Comparison of ENCODE assay signal across 16 cellular contexts in genomic region chr14:23895480-23895879, GRCh38. TPM values are rescaled to one million over a fixed set of nuclear protein-coding genes. Genes with fewer than 3 reads are reported as not detected.
DNase-seq lines count a peak whose midpoint lies in the region; ATAC-seq and TF ChIP-seq lines count a peak whose summit lies in the region.
"Had no signal": no experiment of that assay in that cellular context is flagged by ENCODE, and none has a peak within 500 bp of the region (broad histone marks: within the 10 kb centered on the region; RNA-seq: fewer than 3 reads in every experiment).

No MANE protein-coding gene starts in this region.

- TF ChIP-seq CTCF in heart left ventricle (IDR thresholded peaks at IDR 0.05) (peak in 5 of 12 donors; percentile 7 to 41 (median 34)), OCI-LY7 (conservative IDR thresholded peaks at IDR 0.05; ENCODE audit: low read length) (peak; percentile 55), esophagus muscularis mucosa (IDR thresholded peaks at IDR 0.05) (peak in 1 of 3 experiments; percentile 4), prostate gland (IDR thresholded peaks at IDR 0.05) (no peak)
- TF ChIP-seq CTCF in CD4-positive, alpha-beta T cell (IDR thresholded peaks at IDR 0.05): no peak

- H3K27me3 ChIP-seq in heart left ventricle: no peaks in the 10 kb centered on the region
- no peaks in the 10 kb centered on the region for H3K27me3 ChIP-seq in esophagus muscularis mucosa
- H3K27me3 ChIP-seq in CD4-positive, alpha-beta T cell (ENCODE audit: control insufficient read depth, insufficient read depth, low read length): no peaks in the 10 kb centered on the region
- H3K27me3 ChIP-seq in prostate gland (replicated peaks; ENCODE audit: insufficient read depth): peaks cover 2% of the 10 kb centered on the region
- H3K27me3 ChIP-seq: BLaER1 had no signal

- no peaks in the 10 kb centered on the region for H4K20me1 ChIP-seq in OCI-LY7 (ENCODE audit: insufficient read depth, low read length)
- H4K20me1 ChIP-seq: BLaER1 had no signal

- H3K36me3 Mint-ChIP-seq in CD4-positive, alpha-beta T cell (ENCODE audit: low read depth): no peaks in the 10 kb centered on the region

- no peak for TF ChIP-seq EP300 in esophagus muscularis mucosa (IDR thresholded peaks at IDR 0.05)

- H3K4me1 ChIP-seq in heart left ventricle: no peaks in the 10 kb centered on the region
- H3K4me1 ChIP-seq in OCI-LY7 (ENCODE audit: insufficient read depth, low read length, poor library complexity, severe bottlenecking): no peaks in the 10 kb centered on the region
- H3K4me1 ChIP-seq in esophagus muscularis mucosa: no peaks in the 10 kb centered on the region
- no peaks in the 10 kb centered on the region for H3K4me1 ChIP-seq in prostate gland (replicated peaks)
- H3K4me1 ChIP-seq: BLaER1, psoas muscle had no signal

- 52 to 71% (median 60%) methylated on average over 3 of the region's 3 CpGs for WGBS in heart left ventricle, 4 donors
- WGBS in esophagus muscularis mucosa: 66% methylated on average over 3 of the region's 3 CpGs
- 90% methylated on average over 3 of the region's 3 CpGs for WGBS in prostate gland

- no peak overlapping the region for H3K27ac ChIP-seq in heart left ventricle
- no peak overlapping the region for H3K27ac ChIP-seq in OCI-LY7 (ENCODE audit: low read depth, low read length, poor library complexity, severe bottlenecking)
- no peak overlapping the region for H3K27ac ChIP-seq in esophagus muscularis mucosa (replicated peaks in 1 of 4)
- H3K27ac ChIP-seq in CD4-positive, alpha-beta T cell (ENCODE audit: low read depth, low read length): no peak overlapping the region
- H3K27ac ChIP-seq in prostate gland: no peak overlapping the region
- no peak overlapping the region for H3K27ac ChIP-seq in substantia nigra (ENCODE audit: low read depth, low read length, poor library complexity, severe bottlenecking)
- H3K27ac ChIP-seq: BLaER1, psoas muscle had no signal

- H3K36me3 ChIP-seq in heart left ventricle (no peaks in the 10 kb centered on the region), OCI-LY7 (ENCODE audit: insufficient read depth, low read length) (no peaks in the 10 kb centered on the region), esophagus muscularis mucosa (no peaks in the 10 kb centered on the region), prostate gland (no peaks in the 10 kb centered on the region)
- H3K36me3 ChIP-seq: BLaER1 had no signal

- H2AFZ ChIP-seq in OCI-LY7 (ENCODE audit: low read length): no peak overlapping the region

- H3K79me2 ChIP-seq in OCI-LY7 (ENCODE audit: insufficient read depth, low read depth, low read length): no peaks in the 10 kb centered on the region

- H3K4me3 ChIP-seq in heart left ventricle (no peak overlapping the region), OCI-LY7 (ENCODE audit: low read depth, low read length, poor library complexity, severe bottlenecking) (no peak overlapping the region), esophagus muscularis mucosa (no peak overlapping the region), prostate gland (no peak overlapping the region)
- H3K4me3 ChIP-seq: BLaER1, psoas muscle had no signal

- H3K27me3 Mint-ChIP-seq in CD4-positive, alpha-beta T cell: peaks cover 41% of the 10 kb centered on the region

- no peak overlapping the region for H3K4me3 Mint-ChIP-seq in CD4-positive, alpha-beta T cell
- H3K4me3 Mint-ChIP-seq: stimulated activated naive B cell treated with anti-CD40 and anti-IgM and Interleukin-4, amounts not matched to agents 10 μg/mL and 1 μg/mL and 100 μg/mL, for 72 hours had no signal

- no peaks in the 10 kb centered on the region for H3K9me2 ChIP-seq in OCI-LY7 (ENCODE audit: insufficient read depth, low read length)

- no peak overlapping the region for H3K27ac Mint-ChIP-seq in CD4-positive, alpha-beta T cell
- H3K27ac Mint-ChIP-seq: stimulated activated naive B cell treated with anti-CD40 and anti-IgM and Interleukin-4, amounts not matched to agents 10 μg/mL and 1 μg/mL and 100 μg/mL, for 72 hours had no signal

- H3K9me3 ChIP-seq in heart left ventricle (no peaks in the 10 kb centered on the region), OCI-LY7 (ENCODE audit: low read length) (no peaks in the 10 kb centered on the region), esophagus muscularis mucosa (no peaks in the 10 kb centered on the region), prostate gland (no peaks in the 10 kb centered on the region)
- no peaks in the 10 kb centered on the region for H3K9me3 ChIP-seq in CD4-positive, alpha-beta T cell (ENCODE audit: control insufficient read depth, low read length)
- H3K9me3 ChIP-seq: psoas muscle had no signal

- no peak for TF ChIP-seq POLR2A in heart left ventricle (IDR thresholded peaks at IDR 0.05)
- TF ChIP-seq POLR2A in esophagus muscularis mucosa (IDR thresholded peaks at IDR 0.05; ENCODE audit: low read depth): no peak
- TF ChIP-seq POLR2A in prostate gland (IDR thresholded peaks at IDR 0.05): no peak

- intact Hi-C loops in left ventricle myocardium superior (cut with micrococcal nuclease) (no loop called here), heart left ventricle (cut with DNase I) (no loop called here), OCI-LY7 (cut with micrococcal nuclease; ENCODE audit: unreplicated experiment) (no loop called here), esophagus muscularis mucosa (cut with DNase I) (no loop called here), prostate gland (cut with DNase I) (no loop called here)
- intact Hi-C loops in CD4-positive, alpha-beta T cell (cut with DNase I, micrococcal nuclease): no loop called here

- BruUV-seq in OCI-LY7 (replicated peaks; lab: Mats Ljungman, UMichigan): no TSS peak

- POLR2A ChIA-PET in OCI-LY7 (lab: Charles Lee): interaction anchor here (0.7 kb wide), 1 partner anchor 16 kb away, joined by 3 read pairs; no protein-coding TSS in a partner anchor
- POLR2A ChIA-PET in CD4-positive, alpha-beta T cell (lab: Charles Lee): no interaction called here

- CTCF ChIA-PET in OCI-LY7 (lab: Charles Lee; ENCODE audit: unreplicated experiment): no interaction called here
- CTCF ChIA-PET in CD4-positive, alpha-beta T cell (lab: Charles Lee): interaction anchor here (1.1 kb wide), 1 partner anchor 35 kb away, joined by 3 read pairs; no protein-coding TSS in a partner anchor

- H3K9me3 Mint-ChIP-seq in CD4-positive, alpha-beta T cell: no peaks in the 10 kb centered on the region

- H3K4me1 Mint-ChIP-seq in CD4-positive, alpha-beta T cell (ENCODE audit: low read depth): peaks cover 4% of the 10 kb centered on the region
- H3K4me1 Mint-ChIP-seq: stimulated activated naive B cell treated with anti-CD40 and anti-IgM and Interleukin-4, amounts not matched to agents 10 μg/mL and 1 μg/mL and 100 μg/mL, for 72 hours had no signal

- DNase-seq in left ventricle myocardium superior: no peak
- DNase-seq in heart left ventricle: no peak
- peak; percentile 4 for DNase-seq in OCI-LY7 (ENCODE audit: low spot score)
- DNase-seq in esophagus muscularis mucosa (ENCODE audit: extremely low spot score): peak; percentile 79
- no peak for DNase-seq in CD4-positive, alpha-beta T cell
- DNase-seq in prostate gland (ENCODE audit: low spot score): no peak
- DNase-seq in SHP77 (lab: John Stamatoyannopoulos, UW): no peak
- DNase-seq in substantia nigra (lab: John Stamatoyannopoulos, UW): no peak
- DNase-seq: activated naive CD4-positive, alpha-beta T cell; central memory CD4-positive, alpha-beta T cell; GF-D8; NCI-H226; psoas muscle; stimulated activated CD4-positive, alpha-beta T cell treated with anti-CD3 and anti-CD28 coated beads, Interleukin-4, amount 100 ng/mL, for 24 hours; stimulated activated naive B cell treated with anti-CD40 and anti-IgM and Interleukin-4, amounts not matched to agents 10 μg/mL and 1 μg/mL and 100 μg/mL, for 72 hours had no signal

- H3K4me2 ChIP-seq in OCI-LY7 (ENCODE audit: low read length): no peak overlapping the region
- H3K4me2 ChIP-seq: BLaER1 had no signal

- peak; percentile 38 for ATAC-seq in left ventricle myocardium superior
- ATAC-seq in heart left ventricle: no peak
- ATAC-seq in CD4-positive, alpha-beta T cell (ENCODE audit: poor library complexity): no peak
- ATAC-seq: psoas muscle; stimulated activated naive B cell treated with anti-CD40 and anti-IgM and Interleukin-4, amounts not matched to agents 10 μg/mL and 1 μg/mL and 100 μg/mL, for 72 hours had no signal

RNA-seq across cellular contexts. Expression of gene DHRS4, which starts 58.1 kb away (rescaled TPM):
- total RNA-seq in left ventricle myocardium superior: 26.9 TPM
- total RNA-seq in heart left ventricle: 10 to 100 TPM; 20.3 to 48.5 (median 30.3) TPM
- 10 to 100 TPM; 36.2 to 76.3 TPM for polyA plus RNA-seq in heart left ventricle
- 18.5 and 18.7 TPM in 2 replicates for total RNA-seq in OCI-LY7 (2014; rRNA removed; shearing (Covaris generic))
- 18.8 and 19.6 TPM in 2 replicates for total RNA-seq in OCI-LY7 (2022)
- 10 to 100 TPM; 37.1 to 54.4 (median 46.3) TPM for total RNA-seq in esophagus muscularis mucosa
- total RNA-seq in CD4-positive, alpha-beta T cell: 1 to 10 TPM; 6.6 to 6.7 TPM
- 10 to 100 TPM; 37.0 to 40.6 TPM for total RNA-seq in prostate gland

Comparison
In these comparisons a context has a peak if more than half of its experiments do, and no peak if none do; other contexts are left out.
1. DNase-seq: peak in OCI-LY7 (single experiment) and esophagus muscularis mucosa (single experiment); none in left ventricle myocardium superior (single experiment), heart left ventricle (0 of 5), CD4-positive, alpha-beta T cell (0 of 10), prostate gland (single experiment), SHP77 (0 of 2) and substantia nigra (0 of 49).